In the genomic region with DNA sequence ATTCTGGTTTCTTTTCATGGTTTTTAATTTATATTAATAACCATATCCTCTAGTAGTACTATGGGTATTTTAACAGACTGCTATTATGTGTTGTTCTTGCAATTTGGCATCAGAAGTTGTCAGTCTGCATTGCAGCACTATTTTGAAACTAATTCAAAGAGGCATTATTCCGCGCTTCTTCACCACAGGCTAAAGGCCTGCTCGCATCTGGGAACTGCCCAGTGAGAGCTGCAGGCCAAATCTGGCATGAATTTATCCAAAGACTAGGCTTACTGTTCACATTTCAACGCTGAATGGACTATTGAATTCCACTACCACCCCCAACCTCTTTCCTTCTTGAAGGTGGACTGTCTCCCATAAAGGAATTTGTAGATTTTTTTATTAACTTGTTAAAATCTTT, we compare ENCODE assay signal across 17 cellular contexts.
A peak's percentile ranks its signal among the peaks of the same experiment; 100 is the strongest.
DNase-seq lines count a peak whose midpoint lies in the region; ATAC-seq and FAIRE-seq lines count a peak whose summit lies in the region.
"Had no signal": no experiment of that assay in that cellular context is flagged by ENCODE, and none has a peak within 500 bp of the region (broad histone marks: within the 10 kb centered on the region; RNA-seq: fewer than 3 reads in every experiment).

No MANE protein-coding gene starts in this region.

- no peaks in the 10 kb centered on the region for H3K36me3 ChIP-seq in neuron (ENCODE audit: insufficient read depth, low read length)
- no peaks in the 10 kb centered on the region for H3K36me3 ChIP-seq in effector memory CD4-positive, alpha-beta T cell (ENCODE audit: control insufficient read depth, insufficient read depth, low read length)

- peak; percentile 92 for FAIRE-seq in frontal cortex (lab: Jason Lieb, UNC)
- FAIRE-seq: A549, G401.6, GM12891, GM19239, K562, RCC 7860 had no signal

- ATAC-seq in GM21381 (IDR thresholded peaks at IDR 0.05; ENCODE audit: unreplicated experiment), result no peak
- ATAC-seq in HG03280 (IDR thresholded peaks at IDR 0.05; ENCODE audit: unreplicated experiment), result no peak
- ATAC-seq: GM23338 had no signal

- H2AFZ ChIP-seq in neuron (ENCODE audit: low read depth, low read length), result peak overlapping the region; percentile 56
- H2AFZ ChIP-seq: GM23338 had no signal

- H3K4me3 ChIP-seq in neuron (ENCODE audit: low read length), result no peak overlapping the region
- H3K4me3 ChIP-seq in effector memory CD4-positive, alpha-beta T cell (ENCODE audit: insufficient read depth, low read depth, low read length, poor library complexity, severe bottlenecking), result no peak overlapping the region
- H3K4me3 ChIP-seq: A549, GM23338, K562 had no signal

- DNase-seq in RPMI7951 (ENCODE audit: low read depth) (peak; percentile 42), frontal cortex (ENCODE audit: low spot score in 2 of 2) (peak in 1 of 2 donors; percentile 17), superior temporal gyrus (ENCODE audit: extremely low spot score) (peak; percentile 84)
- DNase-seq in effector memory CD4-positive, alpha-beta T cell, result no peak
- DNase-seq: NCI-H1436 treated with DMSO at 0.1 percent for 48 hours, NCI-H2081, NCI-H510A treated with DMSO at 0.1 percent for 48 hours had no signal

- H3K27ac ChIP-seq in effector memory CD4-positive, alpha-beta T cell (ENCODE audit: insufficient read depth, low read length, poor library complexity, severe bottlenecking), result no peak overlapping the region
- H3K27ac ChIP-seq: A549 had no signal

- H3K27me3 ChIP-seq in neuron (ENCODE audit: insufficient read depth, low read length), result no peaks in the 10 kb centered on the region
- H3K27me3 ChIP-seq in effector memory CD4-positive, alpha-beta T cell (replicated peaks; ENCODE audit: control insufficient read depth, insufficient read depth, low read length, poor library complexity, severe bottlenecking), result no peaks in the 10 kb centered on the region

- peaks cover 3% of the 10 kb centered on the region for H3K9me3 ChIP-seq in neuron (ENCODE audit: low read length)
- no peaks in the 10 kb centered on the region for H3K9me3 ChIP-seq in effector memory CD4-positive, alpha-beta T cell (ENCODE audit: control insufficient read depth, low read length)

- H3K4me1 ChIP-seq in neuron (ENCODE audit: insufficient read depth, low read length), result peaks cover 15% of the 10 kb centered on the region
- H3K4me1 ChIP-seq in effector memory CD4-positive, alpha-beta T cell (ENCODE audit: control insufficient read depth, insufficient read depth, low read length, poor library complexity, severe bottlenecking), result no peaks in the 10 kb centered on the region
- H3K4me1 ChIP-seq: A549 had no signal

Comparison
In these comparisons a context has a peak if more than half of its experiments do, and no peak if none do; other contexts are left out.
1. DNase-seq: peak in RPMI7951 (single experiment) and superior temporal gyrus (single experiment); none in effector memory CD4-positive, alpha-beta T cell (0 of 3).